In the genomic region with DNA sequence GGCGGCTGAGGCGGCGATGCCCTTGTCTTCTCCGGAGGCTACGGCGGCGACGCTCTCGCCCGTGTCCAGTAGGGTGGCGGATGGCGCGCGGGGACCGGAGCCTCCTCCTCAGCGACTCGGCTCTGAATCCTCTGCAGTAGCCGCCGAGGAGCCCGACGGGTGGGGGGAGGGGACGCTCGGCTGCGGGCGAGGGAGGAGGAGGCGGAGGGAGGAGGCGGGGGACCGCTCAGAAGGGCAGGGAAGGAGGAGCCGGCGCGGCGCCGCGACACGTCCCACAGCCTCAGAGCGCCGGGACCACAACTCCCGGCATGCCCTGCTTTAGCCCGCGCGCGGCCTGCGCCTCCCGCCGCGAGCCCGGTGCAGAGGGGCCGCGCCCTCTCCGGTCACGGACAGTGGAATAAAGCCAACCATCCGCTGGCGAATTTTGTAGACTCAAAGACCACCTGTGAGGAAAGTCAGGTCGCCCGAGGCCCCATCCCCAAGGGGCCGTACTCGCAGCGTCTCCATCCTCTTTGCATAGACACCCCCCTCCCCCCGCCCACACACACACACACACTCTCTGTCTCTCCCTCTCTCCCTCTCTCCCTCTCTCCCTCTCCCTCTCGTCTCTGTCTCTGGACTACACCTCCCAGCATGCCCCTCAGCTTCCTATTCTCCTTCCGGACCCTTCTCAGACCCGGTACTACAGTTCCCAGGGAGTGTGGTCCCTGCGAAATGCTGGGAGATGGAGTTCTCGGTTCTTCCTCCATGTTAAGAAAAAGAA, we compare ENCODE assay signal across 8 cellular contexts. TPM values are rescaled to one million over a fixed set of nuclear protein-coding genes. Genes with fewer than 3 reads are reported as not detected.
DNase-seq lines count a peak whose midpoint lies in the region; ATAC-seq and TF ChIP-seq lines count a peak whose summit lies in the region.

A gene with protein sequence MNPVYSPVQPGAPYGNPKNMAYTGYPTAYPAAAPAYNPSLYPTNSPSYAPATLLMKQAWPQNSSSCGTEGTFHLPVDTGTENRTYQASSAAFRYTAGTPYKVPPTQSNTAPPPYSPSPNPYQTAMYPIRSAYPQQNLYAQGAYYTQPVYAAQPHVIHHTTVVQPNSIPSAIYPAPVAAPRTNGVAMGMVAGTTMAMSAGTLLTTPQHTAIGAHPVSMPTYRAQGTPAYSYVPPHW (minus strand): TSS at position 157 of the 763 bp plus-strand sequence. CDS start 129,638 bp downstream, outside the sequence.

- 0% methylated on average over 2 to 8 of the region's 64 CpGs for WGBS in gastroesophageal sphincter (ENCODE audit: low coverage in 1 of 2), 2 donors

- no peaks in the 10 kb centered on the region for H3K9me3 Mint-ChIP-seq in HFFc6
- H3K9me3 Mint-ChIP-seq in activated naive CD4-positive, alpha-beta T cell treated with anti-CD3 and anti-CD28 coated beads, Interleukin-2, amount 10 ng/mL, durations not matched to agents 7 days and 5 days: no peaks in the 10 kb centered on the region

- no peaks in the 10 kb centered on the region for H3K36me3 ChIP-seq in SK-N-MC (ENCODE audit: insufficient read depth, low read length)
- no peaks in the 10 kb centered on the region for H3K36me3 ChIP-seq in gastroesophageal sphincter
- H3K36me3 ChIP-seq in neutrophil: no peaks in the 10 kb centered on the region

- ATAC-seq in gastroesophageal sphincter: peak; percentile 98

- H3K4me3 ChIP-seq in GM08714 (ENCODE audit: low read length) (peak within 1 kb of the TSS; percentile 73), NB4 (ENCODE audit: low read depth, low read length) (peak within 1 kb of the TSS; percentile 86), SK-N-MC (peak within 1 kb of the TSS; percentile 84), gastroesophageal sphincter (peak within 1 kb of the TSS; percentile 72 to 92), neutrophil (ENCODE audit: low read depth in 1 of 2, low read length in 1 of 2) (peak within 1 kb of the TSS; percentile 90 to 93)

- H3K27ac ChIP-seq in SK-N-MC (peak within 1 kb of the TSS; percentile 71; the same call in 1 of the 2 replicates), gastroesophageal sphincter (peak within 1 kb of the TSS; percentile 85 to 91 (median 87)), neutrophil (peak within 1 kb of the TSS; percentile 79), substantia nigra (ENCODE audit: low read depth, low read length, poor library complexity, severe bottlenecking) (peak within 1 kb of the TSS; percentile 95)

- peak; percentile 55 for TF ChIP-seq CTCF in HFFc6 (IDR thresholded peaks at IDR 0.05)
- TF ChIP-seq CTCF in NB4 (IDR thresholded peaks at IDR 0.05; ENCODE audit: low read depth, low read length): no peak
- peak in 3 of 4 experiments; percentile 35 to 49 (median 37) for TF ChIP-seq CTCF in gastroesophageal sphincter (IDR thresholded peaks at IDR 0.05)
- peak; percentile 77 for TF ChIP-seq CTCF in neutrophil (IDR thresholded peaks at IDR 0.05)

- H3K4me1 ChIP-seq in gastroesophageal sphincter: peaks cover 0 to 33% (median 8%) of the 10 kb centered on the region in 3 donors
- H3K4me1 ChIP-seq in neutrophil (ENCODE audit: control insufficient read depth in 1 of 2, insufficient read depth in 1 of 2, low read depth in 1 of 2, low read length in 1 of 2): peaks cover 20 to 29% of the 10 kb centered on the region in 2 experiments

- peaks cover 39% of the 10 kb centered on the region for H3K4me1 Mint-ChIP-seq in HFFc6 (ENCODE audit: low read depth)
- peaks cover 41% of the 10 kb centered on the region for H3K4me1 Mint-ChIP-seq in activated naive CD4-positive, alpha-beta T cell treated with anti-CD3 and anti-CD28 coated beads, Interleukin-2, amount 10 ng/mL, durations not matched to agents 7 days and 5 days

- H3K27me3 ChIP-seq in gastroesophageal sphincter: no peaks in the 10 kb centered on the region
- no peaks in the 10 kb centered on the region for H3K27me3 ChIP-seq in neutrophil

- no peaks in the 10 kb centered on the region for H3K9me3 ChIP-seq in SK-N-MC (ENCODE audit: low read depth, low read length)
- no peaks in the 10 kb centered on the region for H3K9me3 ChIP-seq in gastroesophageal sphincter
- no peaks in the 10 kb centered on the region for H3K9me3 ChIP-seq in neutrophil

- TF ChIP-seq POLR2A in NB4 (IDR thresholded peaks at IDR 0.05; ENCODE audit: extremely low read depth, insufficient read length) (peak; percentile 49), gastroesophageal sphincter (IDR thresholded peaks at IDR 0.05) (peak; percentile 25 to 26)

- peak within 1 kb of the TSS; percentile 94 for H3K4me3 Mint-ChIP-seq in HFFc6
- H3K4me3 Mint-ChIP-seq in activated naive CD4-positive, alpha-beta T cell treated with anti-CD3 and anti-CD28 coated beads, Interleukin-2, amount 10 ng/mL, durations not matched to agents 7 days and 5 days: peak within 1 kb of the TSS; percentile 91

- peak within 1 kb of the TSS; percentile 87 for H3K27ac Mint-ChIP-seq in HFFc6
- peak within 1 kb of the TSS; percentile 96 for H3K27ac Mint-ChIP-seq in activated naive CD4-positive, alpha-beta T cell treated with anti-CD3 and anti-CD28 coated beads, Interleukin-2, amount 10 ng/mL, durations not matched to agents 7 days and 5 days

- H3K36me3 Mint-ChIP-seq in HFFc6 (ENCODE audit: low read depth): no peaks in the 10 kb centered on the region
- H3K36me3 Mint-ChIP-seq in activated naive CD4-positive, alpha-beta T cell treated with anti-CD3 and anti-CD28 coated beads, Interleukin-2, amount 10 ng/mL, durations not matched to agents 7 days and 5 days: peaks cover 15% of the 10 kb centered on the region

- CTCF ChIA-PET in activated naive CD4-positive, alpha-beta T cell treated with anti-CD3 and anti-CD28 coated beads, Interleukin-2, amount 10 ng/mL, durations not matched to agents 7 days and 5 days (lab: Charles Lee): no interaction called here

- no peaks in the 10 kb centered on the region for H3K27me3 Mint-ChIP-seq in HFFc6 (ENCODE audit: insufficient read depth)
- peaks cover 21% of the 10 kb centered on the region for H3K27me3 Mint-ChIP-seq in activated naive CD4-positive, alpha-beta T cell treated with anti-CD3 and anti-CD28 coated beads, Interleukin-2, amount 10 ng/mL, durations not matched to agents 7 days and 5 days

- DNase-seq in HFFc6 (peak; percentile 97), NB4 (ENCODE audit: low read depth) (peak; percentile 98), SK-N-MC (ENCODE audit: low read depth, low spot score) (peak; percentile 96), substantia nigra (lab: John Stamatoyannopoulos, UW) (peak; percentile 79 to 99 (median 95))
- peak; percentile 96 for DNase-seq in activated naive CD4-positive, alpha-beta T cell treated with anti-CD3 and anti-CD28 coated beads, Interleukin-2, amount 10 ng/mL, durations not matched to agents 7 days and 5 days

- no peak for TF ChIP-seq EP300 in gastroesophageal sphincter (IDR thresholded peaks at IDR 0.05)

- peak within 1 kb of the TSS; percentile 81 for H3K9ac ChIP-seq in SK-N-MC (ENCODE audit: insufficient read length)

RNA-seq across cellular contexts. Expression of the gene that starts here (rescaled TPM):
- total RNA-seq in HFFc6 (2021; fragmentation: NEBNext Ultra II Directional; extraction: Animal tissue kit (Norgen Biotek cat#: 25700)): 10 to 100 TPM; 32.6 to 40.1 (median 38.8) TPM
- 10 to 100 TPM; 27.5 to 51.8 (median 42.0) TPM for total RNA-seq in gastroesophageal sphincter

Comparison
In these comparisons a context has a peak if more than half of its experiments do, and no peak if none do; other contexts are left out.
1. Peak in every context shown above with its lines: DNase-seq, ATAC-seq, H3K4me3 ChIP-seq and H3K27ac ChIP-seq.